In the genomic region with DNA sequence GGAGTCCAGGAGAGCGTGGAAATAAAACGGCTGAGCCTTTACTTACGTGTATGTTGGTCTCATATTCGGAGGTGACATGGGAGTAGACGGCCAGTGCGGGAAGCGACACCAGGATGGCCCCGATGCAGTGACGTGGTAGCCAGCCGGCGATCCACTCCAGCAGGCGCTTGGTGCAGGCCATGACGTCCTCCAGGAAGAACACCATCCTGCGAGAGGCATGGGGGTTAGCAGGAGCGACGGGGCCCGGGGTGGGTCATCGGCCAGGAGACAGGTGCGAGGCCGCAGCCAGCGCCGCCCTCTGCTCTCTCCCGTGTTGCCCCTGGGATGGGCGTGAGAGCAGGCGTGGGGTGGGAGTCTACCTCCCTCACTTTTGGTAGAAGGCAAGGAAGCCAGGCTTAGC, we compare ENCODE assay signal across 8 cellular contexts.
"Had no signal": no experiment of that assay in that cellular context is flagged by ENCODE, and none has a peak within 500 bp of the region (broad histone marks: within the 10 kb centered on the region; RNA-seq: fewer than 3 reads in every experiment).

No MANE protein-coding gene starts in this region.

- H3K4me3 ChIP-seq: GM23248, K562 had no signal

- H3K27ac ChIP-seq: GM23248 had no signal

- H3K9me3 Mint-ChIP-seq: H9, HFFc6 had no signal

- FAIRE-seq: HTR-8/SVneo, K562 had no signal

- DNase-seq: GM23248, GOT3, H9, HCEC 1CT, HFFc6, IMR-90 had no signal

- ATAC-seq: K562 had no signal

- H3K9ac ChIP-seq: GM23248 had no signal

- H3K4me3 Mint-ChIP-seq: H9, HFFc6 had no signal

- H3K27ac Mint-ChIP-seq: HFFc6 had no signal
